ENCODE assay signal across 8 cellular contexts in the genomic region with DNA sequence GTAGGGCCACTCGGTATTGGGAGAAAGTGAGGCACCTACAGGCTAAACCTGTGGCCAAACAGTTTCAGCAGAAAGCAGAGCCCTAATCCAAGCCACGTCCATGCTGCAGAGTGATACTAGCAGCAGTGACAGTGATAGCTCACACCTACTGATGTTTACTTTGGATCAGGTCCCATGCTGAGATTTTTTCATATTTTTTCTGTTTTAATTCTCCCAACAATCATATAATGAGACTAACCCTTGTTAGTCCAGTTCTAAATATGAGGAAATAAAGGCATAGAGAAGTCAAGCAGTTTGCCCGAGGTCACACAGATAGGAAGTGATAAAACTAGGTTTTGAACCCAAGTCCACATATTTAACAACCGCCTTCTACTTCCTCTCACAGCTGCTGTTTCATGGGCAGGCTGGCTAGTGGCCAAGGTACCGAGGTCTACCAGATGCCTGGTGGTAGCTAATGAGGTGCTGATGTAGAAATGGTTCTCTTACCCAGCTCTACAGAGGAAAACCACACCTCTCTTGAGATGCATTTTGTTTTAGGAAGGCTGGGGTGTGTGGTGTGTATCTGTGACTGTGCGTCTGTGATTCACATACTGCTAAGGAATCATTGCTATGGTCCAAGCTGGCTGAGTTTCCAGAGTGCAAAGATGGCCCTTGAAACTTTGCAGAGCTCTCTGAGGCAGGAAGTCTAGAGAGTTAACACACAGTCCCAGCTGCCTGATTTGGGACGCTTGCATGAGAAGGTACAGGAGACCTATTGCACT.
DNase-seq lines count a peak whose midpoint lies in the region; ATAC-seq and TF ChIP-seq lines count a peak whose summit lies in the region.

No MANE protein-coding gene starts in this region.

- no peaks in the 10 kb centered on the region for H3K9me2 ChIP-seq in PC-3 (replicated peaks; ENCODE audit: low read length)

- no peaks in the 10 kb centered on the region for H3K36me3 ChIP-seq in PC-3 (ENCODE audit: low read depth, low read length)

- no peaks in the 10 kb centered on the region for H3K79me2 ChIP-seq in PC-3 (ENCODE audit: low read length)

- POLR2A ChIA-PET in PC-3 (lab: Charles Lee; ENCODE audit: unreplicated experiment): no interaction called here

- no peak overlapping the region for H3K4me3 ChIP-seq in PC-3 (ENCODE audit: low read length)

- peaks cover 19% of the 10 kb centered on the region for H3K4me1 ChIP-seq in PC-3 (ENCODE audit: insufficient read depth, low read length)

- H3K9me3 ChIP-seq in PC-3 (ENCODE audit: low read length): no peaks in the 10 kb centered on the region

- H2AFZ ChIP-seq in PC-3 (ENCODE audit: low read length): no peak overlapping the region

- no peak for TF ChIP-seq CTCF in PC-3 (conservative IDR thresholded peaks at IDR 0.05; ENCODE audit: low read depth, low read length)

- peaks cover 7% of the 10 kb centered on the region for H3F3A ChIP-seq in PC-3 (ENCODE audit: low read length, unreplicated experiment)

- DNase-seq in GF-D8 (lab: John Stamatoyannopoulos, UW) (peak; percentile 97), HS-27A (ENCODE audit: low read depth) (peak; percentile 48), PC-3 (peak; percentile 36), erythroblast (lab: John Stamatoyannopoulos, UW) (peak; percentile 16 to 50), NCI-H146 (lab: John Stamatoyannopoulos, UW) (no peak)
- peak; percentile 24 for DNase-seq in stimulated activated naive CD8-positive, alpha-beta T cell treated with anti-CD3 and anti-CD28 coated beads, Interleukin-15, Interleukin-2, amounts not matched to agents 100 U/mL and 50 U/mL, for 24 hours
- no peak for DNase-seq in activated T-cell treated with anti-CD3 and anti-CD28 coated beads, Interleukin-2, amount 50 U/mL, for 1 hour

- H3K27ac ChIP-seq in PC-3 (ENCODE audit: low read length): no peak overlapping the region

- TF ChIP-seq POLR2A in erythroblast (IDR thresholded peaks at IDR 0.05; ENCODE audit: low read length): no peak

- H3K27me3 ChIP-seq in PC-3 (ENCODE audit: low read length): no peaks in the 10 kb centered on the region

- H3K9ac ChIP-seq in PC-3 (ENCODE audit: low read length): no peak overlapping the region

- intact Hi-C loops in PC-3 (cut with micrococcal nuclease): no loop called here

- BruUV-seq in PC-3 (replicated peaks; lab: Mats Ljungman, UMichigan): no TSS peak

- H3K4me2 ChIP-seq in PC-3 (ENCODE audit: low read length): peak overlapping the region; percentile 5; the same call in 1 of the 2 replicates

- ATAC-seq in PC-3: peak; percentile 48
- ATAC-seq in stimulated activated naive CD8-positive, alpha-beta T cell treated with anti-CD3 and anti-CD28 coated beads, Interleukin-15, Interleukin-2, amounts not matched to agents 100 U/mL and 50 U/mL, for 24 hours: no peak
- ATAC-seq in GM21619 (IDR thresholded peaks at IDR 0.05; ENCODE audit: unreplicated experiment): no peak

- CTCF ChIA-PET in PC-3 (lab: Charles Lee): interaction anchor here (0.8 kb wide), 1 partner anchor 81 kb away, joined by 4 read pairs; no protein-coding TSS in a partner anchor

- H4K20me1 ChIP-seq in PC-3 (ENCODE audit: low read length): no peaks in the 10 kb centered on the region

Comparison
In these comparisons a context has a peak if more than half of its experiments do, and no peak if none do; other contexts are left out.
1. DNase-seq: peak in GF-D8 (single experiment), HS-27A (single experiment), PC-3 (single experiment), erythroblast (2 of 2) and stimulated activated naive CD8-positive, alpha-beta T cell treated with anti-CD3 and anti-CD28 coated beads, Interleukin-15, Interleukin-2, amounts not matched to agents 100 U/mL and 50 U/mL, for 24 hours (single experiment); none in activated T-cell treated with anti-CD3 and anti-CD28 coated beads, Interleukin-2, amount 50 U/mL, for 1 hour (single experiment) and NCI-H146 (single experiment).